Comparison of ENCODE assay signal across 15 cellular contexts in the genomic region with DNA sequence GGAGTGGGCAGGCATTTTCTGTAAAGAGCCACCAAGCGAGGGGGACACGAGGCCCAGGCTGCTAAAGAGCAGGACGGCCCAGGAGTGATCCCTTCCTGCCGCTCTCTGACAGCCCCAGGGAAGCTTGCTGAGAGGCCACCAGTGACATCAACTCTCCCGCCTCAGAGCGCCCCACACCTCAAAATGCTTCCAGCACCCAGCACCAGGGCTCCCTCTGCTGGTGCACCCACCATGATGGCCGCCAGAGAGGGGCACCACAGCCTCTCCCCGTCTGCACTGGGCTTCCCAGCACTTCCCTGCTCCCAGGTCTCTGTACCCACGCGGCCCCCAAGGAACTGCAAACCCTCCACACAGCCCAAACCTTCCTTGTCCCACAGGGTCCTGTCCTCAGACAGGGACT. TPM values are rescaled to one million over a fixed set of nuclear protein-coding genes. Genes with fewer than 3 reads are reported as not detected.
DNase-seq lines count a peak whose midpoint lies in the region; TF ChIP-seq lines count a peak whose summit lies in the region.
"Had no signal": no experiment of that assay in that cellular context is flagged by ENCODE, and none has a peak within 500 bp of the region (broad histone marks: within the 10 kb centered on the region; RNA-seq: fewer than 3 reads in every experiment).

No MANE protein-coding gene starts in this region.

- TF ChIP-seq CTCF in astrocyte of the spinal cord (IDR thresholded peaks at IDR 0.05; ENCODE audit: low read depth, low read length) (peak; percentile 37), progenitor cell of endocrine pancreas (IDR thresholded peaks at IDR 0.05; ENCODE audit: unreplicated experiment) (peak; percentile 13), tibial nerve (IDR thresholded peaks at IDR 0.05) (no peak), colonic mucosa (IDR thresholded peaks at IDR 0.05) (no peak)

- H3K9me3 ChIP-seq in tibial nerve: no peaks in the 10 kb centered on the region
- H3K9me3 ChIP-seq in colonic mucosa: no peaks in the 10 kb centered on the region
- H3K9me3 ChIP-seq: right atrium auricular region had no signal

- H3K9ac ChIP-seq in colonic mucosa (ENCODE audit: low read depth in 2 of 2, low read length in 2 of 2): no peak overlapping the region

- in situ Hi-C loops in astrocyte of the spinal cord (cut with HindIII; ENCODE audit: low sequenced_read_pairs): no loop called here

- peaks cover 0 to 100% (median 22%) of the 10 kb centered on the region in 3 donors for H3K36me3 ChIP-seq in tibial nerve
- no peaks in the 10 kb centered on the region for H3K36me3 ChIP-seq in colonic mucosa

- intact Hi-C loops in activated CD4-positive, alpha-beta memory T cell treated with anti-CD3 and anti-CD28 coated beads for 36 hours (cut with micrococcal nuclease): no loop called here
- intact Hi-C loops in colonic mucosa (cut with DNase I): no loop called here

- H3K27me3 Mint-ChIP-seq in activated CD4-positive, alpha-beta memory T cell treated with anti-CD3 and anti-CD28 coated beads for 36 hours: no peaks in the 10 kb centered on the region
- no peaks in the 10 kb centered on the region for H3K27me3 Mint-ChIP-seq in activated CD4-positive, alpha-beta memory T cell treated with anti-CD3 and anti-CD28 coated beads, Interleukin-2, amount 10 ng/mL, durations not matched to agents 7 days and 5 days
- no peaks in the 10 kb centered on the region for H3K27me3 Mint-ChIP-seq in progenitor cell of endocrine pancreas
- H3K27me3 Mint-ChIP-seq: activated T-helper 17 cell treated with anti-CD3 and anti-CD28 coated beads, Interleukin-2, amount 50 U/mL, for 72 hours had no signal

- H3K27me3 ChIP-seq in tibial nerve (no peaks in the 10 kb centered on the region), colonic mucosa (no peaks in the 10 kb centered on the region)
- H3K27me3 ChIP-seq: right atrium auricular region had no signal

- TF ChIP-seq POLR2A in tibial nerve (IDR thresholded peaks at IDR 0.05): no peak

- H3K27ac Mint-ChIP-seq in activated CD4-positive, alpha-beta memory T cell treated with anti-CD3 and anti-CD28 coated beads for 36 hours: no peak overlapping the region
- no peak overlapping the region for H3K27ac Mint-ChIP-seq in activated CD4-positive, alpha-beta memory T cell treated with anti-CD3 and anti-CD28 coated beads, Interleukin-2, amount 10 ng/mL, durations not matched to agents 7 days and 5 days
- no peak overlapping the region for H3K27ac Mint-ChIP-seq in progenitor cell of endocrine pancreas

- H3K4me1 ChIP-seq in tibial nerve (no peaks in the 10 kb centered on the region), colonic mucosa (no peaks in the 10 kb centered on the region)
- H3K4me1 ChIP-seq: right atrium auricular region had no signal

- POLR2A ChIA-PET in activated CD4-positive, alpha-beta memory T cell treated with anti-CD3 and anti-CD28 coated beads for 36 hours (lab: Charles Lee): no interaction called here
- POLR2A ChIA-PET in activated CD4-positive, alpha-beta memory T cell treated with anti-CD3 and anti-CD28 coated beads, Interleukin-2, amount 10 ng/mL, durations not matched to agents 7 days and 5 days (lab: Charles Lee): interaction anchor here (1.5 kb wide), 1 partner anchor 9 kb away, joined by 4 read pairs; no protein-coding TSS in a partner anchor

- no peaks in the 10 kb centered on the region for H3K9me3 Mint-ChIP-seq in activated CD4-positive, alpha-beta memory T cell treated with anti-CD3 and anti-CD28 coated beads for 36 hours
- peaks cover 8% of the 10 kb centered on the region for H3K9me3 Mint-ChIP-seq in activated CD4-positive, alpha-beta memory T cell treated with anti-CD3 and anti-CD28 coated beads, Interleukin-2, amount 10 ng/mL, durations not matched to agents 7 days and 5 days
- H3K9me3 Mint-ChIP-seq in progenitor cell of endocrine pancreas (ENCODE audit: low read depth): no peaks in the 10 kb centered on the region
- H3K9me3 Mint-ChIP-seq: activated T-helper 17 cell treated with anti-CD3 and anti-CD28 coated beads, Interleukin-2, amount 50 U/mL, for 72 hours had no signal

- H3K4me3 Mint-ChIP-seq in activated CD4-positive, alpha-beta memory T cell treated with anti-CD3 and anti-CD28 coated beads for 36 hours: no peak overlapping the region
- H3K4me3 Mint-ChIP-seq in activated CD4-positive, alpha-beta memory T cell treated with anti-CD3 and anti-CD28 coated beads, Interleukin-2, amount 10 ng/mL, durations not matched to agents 7 days and 5 days: no peak overlapping the region
- H3K4me3 Mint-ChIP-seq in progenitor cell of endocrine pancreas (ENCODE audit: low read depth): no peak overlapping the region
- H3K4me3 Mint-ChIP-seq: activated T-helper 17 cell treated with anti-CD3 and anti-CD28 coated beads, Interleukin-2, amount 50 U/mL, for 72 hours; CD14-positive monocyte had no signal

- no peak for TF ChIP-seq EP300 in tibial nerve (IDR thresholded peaks at IDR 0.05)

- no peak overlapping the region for H3K4me3 ChIP-seq in Jurkat, Clone E6-1 (ENCODE audit: low read length)
- H3K4me3 ChIP-seq in astrocyte of the spinal cord (ENCODE audit: low read depth, low read length): no peak overlapping the region
- no peak overlapping the region for H3K4me3 ChIP-seq in tibial nerve
- no peak overlapping the region for H3K4me3 ChIP-seq in colonic mucosa
- H3K4me3 ChIP-seq: right atrium auricular region had no signal

- 70 to 80% methylated on average over 7 to 8 of the region's 10 CpGs for WGBS in tibial nerve, 2 donors

- no peak overlapping the region for H3K27ac ChIP-seq in tibial nerve
- H3K27ac ChIP-seq in colonic mucosa: no peak overlapping the region
- H3K27ac ChIP-seq: right atrium auricular region, RWPE1 had no signal

- H3K4me1 Mint-ChIP-seq in activated CD4-positive, alpha-beta memory T cell treated with anti-CD3 and anti-CD28 coated beads for 36 hours (ENCODE audit: low read depth): no peaks in the 10 kb centered on the region
- H3K4me1 Mint-ChIP-seq in activated CD4-positive, alpha-beta memory T cell treated with anti-CD3 and anti-CD28 coated beads, Interleukin-2, amount 10 ng/mL, durations not matched to agents 7 days and 5 days: no peaks in the 10 kb centered on the region
- no peaks in the 10 kb centered on the region for H3K4me1 Mint-ChIP-seq in progenitor cell of endocrine pancreas (ENCODE audit: low read depth)
- H3K4me1 Mint-ChIP-seq: activated T-helper 17 cell treated with anti-CD3 and anti-CD28 coated beads, Interleukin-2, amount 50 U/mL, for 72 hours; CD14-positive monocyte had no signal

- CTCF ChIA-PET in activated CD4-positive, alpha-beta memory T cell treated with anti-CD3 and anti-CD28 coated beads for 36 hours (lab: Charles Lee): interaction anchor here (1.2 to 1.3 kb wide), 2 partner anchors 149 to 150 kb away, joined by 4 to 5 read pairs; no protein-coding TSS in a partner anchor
- CTCF ChIA-PET in activated CD4-positive, alpha-beta memory T cell treated with anti-CD3 and anti-CD28 coated beads, Interleukin-2, amount 10 ng/mL, durations not matched to agents 7 days and 5 days (lab: Charles Lee): interaction anchor here (1.1 to 1.2 kb wide), 2 partner anchors 149 kb away, joined by 4 to 6 read pairs; no protein-coding TSS in a partner anchor

- DNase-seq in activated CD4-positive, alpha-beta memory T cell treated with anti-CD3 and anti-CD28 coated beads for 36 hours: peak; percentile 30
- DNase-seq in activated CD4-positive, alpha-beta memory T cell treated with anti-CD3 and anti-CD28 coated beads, Interleukin-2, amount 10 ng/mL, durations not matched to agents 7 days and 5 days: no peak
- peak; percentile 14 for DNase-seq in Jurkat, Clone E6-1 (ENCODE audit: low read depth, low spot score)
- DNase-seq in astrocyte of the spinal cord (ENCODE audit: low read depth, low spot score): no peak
- no peak for DNase-seq in progenitor cell of endocrine pancreas (ENCODE audit: low spot score, unreplicated experiment)
- no peak for DNase-seq in tibial nerve (ENCODE audit: low spot score in 2 of 2)
- DNase-seq in colonic mucosa: no peak
- DNase-seq in NCI-H1105 treated with DMSO at 0.1 percent for 48 hours (lab: John Stamatoyannopoulos, UW): no peak
- DNase-seq: effector CD8-positive, alpha-beta T cell; kidney; NCI-H1048 had no signal

- H3K36me3 Mint-ChIP-seq in activated CD4-positive, alpha-beta memory T cell treated with anti-CD3 and anti-CD28 coated beads for 36 hours: peaks cover 13% of the 10 kb centered on the region
- peaks cover 59% of the 10 kb centered on the region for H3K36me3 Mint-ChIP-seq in activated CD4-positive, alpha-beta memory T cell treated with anti-CD3 and anti-CD28 coated beads, Interleukin-2, amount 10 ng/mL, durations not matched to agents 7 days and 5 days (ENCODE audit: low read depth)
- peaks cover 9% of the 10 kb centered on the region for H3K36me3 Mint-ChIP-seq in progenitor cell of endocrine pancreas (ENCODE audit: insufficient read depth)

RNA-seq across cellular contexts. Expression of gene GAK, which starts 40.4 kb away (rescaled TPM):
- total RNA-seq in activated CD4-positive, alpha-beta memory T cell treated with anti-CD3 and anti-CD28 coated beads for 36 hours: 100 to 1,000 TPM in 1 of 2 experiments, 10 to 100 TPM in 1; 97.0 to 101 TPM
- 100 to 1,000 TPM; 139 to 156 TPM for total RNA-seq in activated CD4-positive, alpha-beta memory T cell treated with anti-CD3 and anti-CD28 coated beads, Interleukin-2, amount 10 ng/mL, durations not matched to agents 7 days and 5 days
- polyA plus RNA-seq in Jurkat, Clone E6-1 (2012; ENCODE audit: insufficient read depth, insufficient read length): 58.3 TPM
- total RNA-seq in progenitor cell of endocrine pancreas: 116 and 119 TPM in 2 replicates
- 100 to 1,000 TPM in 3 of 4 donors, 10 to 100 TPM in 1; 92.3 to 177 (median 127) TPM for total RNA-seq in tibial nerve
- 100 to 1,000 TPM; 198 to 266 TPM for total RNA-seq in colonic mucosa

RNA-seq across cellular contexts. Expression of gene TMEM175, which starts 40.5 kb away (rescaled TPM):
- total RNA-seq in activated CD4-positive, alpha-beta memory T cell treated with anti-CD3 and anti-CD28 coated beads for 36 hours: 10 to 100 TPM; 13.8 to 15.8 TPM
- 10 to 100 TPM; 24.1 to 28.8 TPM for total RNA-seq in activated CD4-positive, alpha-beta memory T cell treated with anti-CD3 and anti-CD28 coated beads, Interleukin-2, amount 10 ng/mL, durations not matched to agents 7 days and 5 days
- polyA plus RNA-seq in Jurkat, Clone E6-1 (2012; ENCODE audit: insufficient read depth, insufficient read length): 16.5 TPM
- total RNA-seq in progenitor cell of endocrine pancreas: 29.1 and 30.6 TPM in 2 replicates
- total RNA-seq in tibial nerve: 10 to 100 TPM; 33.3 to 61.2 (median 39.0) TPM
- 10 to 100 TPM; 17.7 to 30.2 TPM for total RNA-seq in colonic mucosa

Comparison
In these comparisons a context has a peak if more than half of its experiments do, and no peak if none do; other contexts are left out.
1. DNase-seq: peak in activated CD4-positive, alpha-beta memory T cell treated with anti-CD3 and anti-CD28 coated beads for 36 hours (single experiment) and Jurkat, Clone E6-1 (single experiment); none in activated CD4-positive, alpha-beta memory T cell treated with anti-CD3 and anti-CD28 coated beads, Interleukin-2, amount 10 ng/mL, durations not matched to agents 7 days and 5 days (single experiment), astrocyte of the spinal cord (single experiment), progenitor cell of endocrine pancreas (single experiment), tibial nerve (0 of 2), colonic mucosa (single experiment) and NCI-H1105 treated with DMSO at 0.1 percent for 48 hours (single experiment).
2. CTCF ChIP-seq: peak in astrocyte of the spinal cord (single experiment) and progenitor cell of endocrine pancreas (single experiment); none in tibial nerve (0 of 5) and colonic mucosa (single experiment).